In genomic region chr21:28988146-28988545, GRCh38 we compare ENCODE assay signal across 8 cellular contexts. TPM values are rescaled to one million over a fixed set of nuclear protein-coding genes. Genes with fewer than 3 reads are reported as not detected.
A peak's percentile ranks its signal among the peaks of the same experiment; 100 is the strongest.
DNase-seq lines count a peak whose midpoint lies in the region; FAIRE-seq and TF ChIP-seq lines count a peak whose summit lies in the region.
"Not testable (repeated sequence)": the region's sequence is repeated elsewhere in the genome, so short reads cannot be mapped to it uniquely, and the experiment has no call there.

No MANE protein-coding gene starts in this region.

- H3K27ac Mint-ChIP-seq in stimulated activated naive CD8-positive, alpha-beta T cell treated with anti-CD3 and anti-CD28 coated beads, Interleukin-15, Interleukin-2, amounts not matched to agents 100 ng/mL and 50 ng/mL, for 24 hours: peak overlapping the region; percentile 92

- not testable (repeated sequence) for TF ChIP-seq CTCF in bronchial epithelial cell (IDR thresholded peaks at IDR 0.05; ENCODE audit: insufficient read depth, low read length, severe bottlenecking)

- FAIRE-seq in RCC 7860 (lab: Jason Lieb, UNC): peak; percentile 90
- not testable (repeated sequence) for FAIRE-seq in bronchial epithelial cell (lab: Jason Lieb, UNC)

- not testable (repeated sequence) for H3K4me3 ChIP-seq in bronchial epithelial cell (ENCODE audit: low read depth, low read length)

- peak overlapping the region; percentile 37 for H3K4me3 Mint-ChIP-seq in stimulated activated naive CD8-positive, alpha-beta T cell treated with anti-CD3 and anti-CD28 coated beads, Interleukin-15, Interleukin-2, amounts not matched to agents 100 ng/mL and 50 ng/mL, for 24 hours

- H3K9me3 Mint-ChIP-seq in stimulated activated naive CD8-positive, alpha-beta T cell treated with anti-CD3 and anti-CD28 coated beads, Interleukin-15, Interleukin-2, amounts not matched to agents 100 ng/mL and 50 ng/mL, for 24 hours: not testable (repeated sequence)

- not testable (repeated sequence) for H3K27me3 Mint-ChIP-seq in stimulated activated naive CD8-positive, alpha-beta T cell treated with anti-CD3 and anti-CD28 coated beads, Interleukin-15, Interleukin-2, amounts not matched to agents 100 ng/mL and 50 ng/mL, for 24 hours

- H3K36me3 Mint-ChIP-seq in stimulated activated naive CD8-positive, alpha-beta T cell treated with anti-CD3 and anti-CD28 coated beads, Interleukin-15, Interleukin-2, amounts not matched to agents 100 ng/mL and 50 ng/mL, for 24 hours (ENCODE audit: low read depth): peaks cover 34% of the 10 kb centered on the region

- H3K4me1 Mint-ChIP-seq in stimulated activated naive CD8-positive, alpha-beta T cell treated with anti-CD3 and anti-CD28 coated beads, Interleukin-15, Interleukin-2, amounts not matched to agents 100 ng/mL and 50 ng/mL, for 24 hours (ENCODE audit: low read depth): peaks cover 55% of the 10 kb centered on the region

- DNase-seq in HCEC 1CT (peak; percentile 42), RCC 7860 (ENCODE audit: low spot score) (peak; percentile 79), bronchial epithelial cell (ENCODE audit: low read depth) (peak; percentile 80), head of caudate nucleus (peak in 28 of 42 donors; percentile 7 to 73 (median 38))
- DNase-seq in activated CD4-positive, alpha-beta T cell treated with anti-CD3 and anti-CD28 coated beads, Interleukin-2, amount 50 U/mL, for 48 hours: peak; percentile 20 to 31
- peak; percentile 35 for DNase-seq in activated naive CD4-positive, alpha-beta T cell treated with anti-CD3 and anti-CD28 coated beads, Interleukin-2, amount 50 U/mL, for 16 hours
- DNase-seq in stimulated activated CD4-positive, alpha-beta T cell treated with anti-CD3 and anti-CD28 coated beads, Interleukin-12 subunit alpha, Interleukin-12 subunit beta, amount 100 ng/mL, for 48 hours (ENCODE audit: low read depth in 2 of 3, low spot score in 1 of 3): peak in 2 of 3 donors; percentile 14 to 25

- intact Hi-C loops in head of caudate nucleus (cut with DNase I): not testable (repeated sequence)

- not testable (repeated sequence) for H3K27me3 ChIP-seq in bronchial epithelial cell (ENCODE audit: control insufficient read depth, insufficient read depth, low read length)

- not testable (repeated sequence) for H3K36me3 ChIP-seq in bronchial epithelial cell (ENCODE audit: control insufficient read depth, insufficient read depth, low read length)

RNA-seq across cellular contexts. Expression of gene LTN1, which starts 4.5 kb away (rescaled TPM):
- 22.4 and 25.0 TPM in 2 replicates for total RNA-seq in bronchial epithelial cell

RNA-seq across cellular contexts. Expression of gene RWDD2B, which starts 31.0 kb away (rescaled TPM):
- 5.0 and 7.6 TPM in 2 replicates for total RNA-seq in bronchial epithelial cell

RNA-seq across cellular contexts. Expression of gene USP16, which starts 36.3 kb away (rescaled TPM):
- total RNA-seq in bronchial epithelial cell: 32.1 and 36.4 TPM in 2 replicates

Comparison
In these comparisons a context has a peak if more than half of its experiments do, and no peak if none do; other contexts are left out.
1. DNase-seq: peak in every context shown above with its lines; median percentile 80 in bronchial epithelial cell; 79 in RCC 7860; 42 in HCEC 1CT; 38 in head of caudate nucleus; 35 in activated naive CD4-positive, alpha-beta T cell treated with anti-CD3 and anti-CD28 coated beads, Interleukin-2, amount 50 U/mL, for 16 hours; 26 in activated CD4-positive, alpha-beta T cell treated with anti-CD3 and anti-CD28 coated beads, Interleukin-2, amount 50 U/mL, for 48 hours; 20 in stimulated activated CD4-positive, alpha-beta T cell treated with anti-CD3 and anti-CD28 coated beads, Interleukin-12 subunit alpha, Interleukin-12 subunit beta, amount 100 ng/mL, for 48 hours.